11 cellular contexts compared by ENCODE assay signal in the genomic region with DNA sequence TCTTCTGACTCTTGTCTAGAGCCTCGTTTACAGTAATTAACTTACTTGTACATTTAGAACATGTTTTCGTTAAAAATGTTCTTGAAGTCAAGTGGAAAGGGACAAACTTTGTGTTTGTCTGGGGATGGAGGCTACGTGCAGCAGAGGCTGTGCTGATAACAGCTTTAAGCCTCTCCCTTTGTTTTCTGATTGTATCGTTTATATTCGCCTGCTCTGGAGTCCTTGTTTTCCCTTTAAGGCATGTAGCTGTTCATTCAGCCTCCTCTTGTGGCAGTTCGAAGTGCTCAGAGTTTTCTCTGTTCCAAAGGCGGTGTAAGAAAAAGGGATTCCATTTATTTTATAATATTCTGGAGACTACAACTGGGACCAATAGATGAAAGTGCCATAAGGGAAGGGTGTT. TPM values are rescaled to one million over a fixed set of nuclear protein-coding genes. Genes with fewer than 3 reads are reported as not detected.
DNase-seq lines count a peak whose midpoint lies in the region; ATAC-seq, FAIRE-seq and TF ChIP-seq lines count a peak whose summit lies in the region.
"Had no signal": no experiment of that assay in that cellular context is flagged by ENCODE, and none has a peak within 500 bp of the region (broad histone marks: within the 10 kb centered on the region; RNA-seq: fewer than 3 reads in every experiment).

No MANE protein-coding gene starts in this region.

- no peak overlapping the region for H3K27ac ChIP-seq in kidney (ENCODE audit: low read depth in 2 of 2, low read length in 2 of 2)
- H3K27ac ChIP-seq: gastroesophageal sphincter had no signal

- DNase-seq in stimulated activated naive CD8-positive, alpha-beta T cell treated with anti-CD3 and anti-CD28 coated beads, Interleukin-15, Interleukin-2, amounts not matched to agents 100 U/mL and 50 U/mL, for 24 hours: no peak
- no peak for DNase-seq in activated T-helper 1 cell treated with anti-CD3 and anti-CD28 coated beads, Interleukin-12 subunit alpha, Interleukin-12 subunit beta, Interleukin-2, Interleukin-4 antibody, amounts not matched to agents 30 ng/mL and 10 ng/mL and 1 ng/mL, durations not matched to agents 14 hours and 24 hours and 36 hours (ENCODE audit: low spot score)
- DNase-seq in kidney (no peak), mucosa of descending colon (no peak), germinal center (ENCODE audit: low spot score) (no peak)
- DNase-seq: activated CD4-positive, alpha-beta T cell treated with anti-CD3 and anti-CD28 coated beads, Interleukin-2, amount 50 U/mL, for 4 hours; NCI-H2171 had no signal

- TF ChIP-seq CTCF in kidney (IDR thresholded peaks at IDR 0.05; ENCODE audit: borderline replicate concordance, extremely low read depth, insufficient read depth): no peak
- TF ChIP-seq CTCF in mucosa of descending colon (IDR thresholded peaks at IDR 0.05): no peak

- peaks cover 33% of the 10 kb centered on the region for H3K4me1 Mint-ChIP-seq in stimulated activated naive CD8-positive, alpha-beta T cell treated with anti-CD3 and anti-CD28 coated beads, Interleukin-15, Interleukin-2, amounts not matched to agents 100 ng/mL and 50 ng/mL, for 24 hours (ENCODE audit: low read depth)
- peaks cover 31% of the 10 kb centered on the region for H3K4me1 Mint-ChIP-seq in activated T-helper 1 cell treated with anti-CD3 and anti-CD28 coated beads, Interleukin-12 subunit alpha, Interleukin-12 subunit beta, Interleukin-2, Interleukin-4 antibody, amounts not matched to agents 30 ng/mL and 10 ng/mL and 1 ng/mL, durations not matched to agents 14 hours and 24 hours and 36 hours (ENCODE audit: low read depth)

- peaks cover 0 to 2% of the 10 kb centered on the region in 2 donors for H3K4me1 ChIP-seq in kidney (ENCODE audit: control insufficient read depth in 1 of 2, insufficient read depth in 1 of 2, low read depth in 1 of 2, low read length in 2 of 2)
- H3K4me1 ChIP-seq in mucosa of descending colon (ENCODE audit: low read depth): peaks cover 21% of the 10 kb centered on the region

- no peak for FAIRE-seq in kidney (lab: Jason Lieb, UNC)

- intact Hi-C loops in activated T-helper 1 cell treated with anti-CD3 and anti-CD28 coated beads, Interleukin-12 subunit alpha, Interleukin-12 subunit beta, Interleukin-2, Interleukin-4 antibody, amounts not matched to agents 30 ng/mL and 10 ng/mL and 1 ng/mL, durations not matched to agents 14 hours and 24 hours and 36 hours (cut with micrococcal nuclease): loop anchor here (5.0 kb wide), 5 partner anchors 177 to 1092 kb away; partner anchors contain the start of genes ATOX1, GM2A and TCOF1
- intact Hi-C loops in kidney (cut with DNase I): no loop called here
- intact Hi-C loops in mucosa of descending colon (cut with DNase I, micrococcal nuclease): loop anchor here in 1 of 2 donors (10.0 kb wide), 2 partner anchors 56 to 206 kb away; no protein-coding TSS in a partner anchor

- peaks cover 5% of the 10 kb centered on the region for H3K27me3 Mint-ChIP-seq in stimulated activated naive CD8-positive, alpha-beta T cell treated with anti-CD3 and anti-CD28 coated beads, Interleukin-15, Interleukin-2, amounts not matched to agents 100 ng/mL and 50 ng/mL, for 24 hours
- peaks cover 15% of the 10 kb centered on the region for H3K27me3 Mint-ChIP-seq in activated T-helper 1 cell treated with anti-CD3 and anti-CD28 coated beads, Interleukin-12 subunit alpha, Interleukin-12 subunit beta, Interleukin-2, Interleukin-4 antibody, amounts not matched to agents 30 ng/mL and 10 ng/mL and 1 ng/mL, durations not matched to agents 14 hours and 24 hours and 36 hours (ENCODE audit: insufficient read depth)

- H3K36me3 Mint-ChIP-seq in stimulated activated naive CD8-positive, alpha-beta T cell treated with anti-CD3 and anti-CD28 coated beads, Interleukin-15, Interleukin-2, amounts not matched to agents 100 ng/mL and 50 ng/mL, for 24 hours (ENCODE audit: low read depth): no peaks in the 10 kb centered on the region
- no peaks in the 10 kb centered on the region for H3K36me3 Mint-ChIP-seq in activated T-helper 1 cell treated with anti-CD3 and anti-CD28 coated beads, Interleukin-12 subunit alpha, Interleukin-12 subunit beta, Interleukin-2, Interleukin-4 antibody, amounts not matched to agents 30 ng/mL and 10 ng/mL and 1 ng/mL, durations not matched to agents 14 hours and 24 hours and 36 hours (ENCODE audit: low read depth)

- ATAC-seq in stimulated activated naive CD8-positive, alpha-beta T cell treated with anti-CD3 and anti-CD28 coated beads, Interleukin-15, Interleukin-2, amounts not matched to agents 100 U/mL and 50 U/mL, for 24 hours: no peak
- ATAC-seq in mucosa of descending colon: no peak
- no peak for ATAC-seq in HG02981 (IDR thresholded peaks at IDR 0.05; ENCODE audit: unreplicated experiment)
- ATAC-seq in HG03196 (IDR thresholded peaks at IDR 0.05; ENCODE audit: unreplicated experiment): no peak
- ATAC-seq: gastroesophageal sphincter had no signal

- no peaks in the 10 kb centered on the region for H3K9me3 Mint-ChIP-seq in stimulated activated naive CD8-positive, alpha-beta T cell treated with anti-CD3 and anti-CD28 coated beads, Interleukin-15, Interleukin-2, amounts not matched to agents 100 ng/mL and 50 ng/mL, for 24 hours
- no peaks in the 10 kb centered on the region for H3K9me3 Mint-ChIP-seq in activated T-helper 1 cell treated with anti-CD3 and anti-CD28 coated beads, Interleukin-12 subunit alpha, Interleukin-12 subunit beta, Interleukin-2, Interleukin-4 antibody, amounts not matched to agents 30 ng/mL and 10 ng/mL and 1 ng/mL, durations not matched to agents 14 hours and 24 hours and 36 hours

- peak overlapping the region; percentile 97 for H3K4me3 Mint-ChIP-seq in stimulated activated naive CD8-positive, alpha-beta T cell treated with anti-CD3 and anti-CD28 coated beads, Interleukin-15, Interleukin-2, amounts not matched to agents 100 ng/mL and 50 ng/mL, for 24 hours
- peak overlapping the region; percentile 98 for H3K4me3 Mint-ChIP-seq in activated T-helper 1 cell treated with anti-CD3 and anti-CD28 coated beads, Interleukin-12 subunit alpha, Interleukin-12 subunit beta, Interleukin-2, Interleukin-4 antibody, amounts not matched to agents 30 ng/mL and 10 ng/mL and 1 ng/mL, durations not matched to agents 14 hours and 24 hours and 36 hours

- H3K9ac ChIP-seq in kidney (ENCODE audit: low read length in 2 of 2): no peak overlapping the region

- no peak overlapping the region for H3K27ac Mint-ChIP-seq in stimulated activated naive CD8-positive, alpha-beta T cell treated with anti-CD3 and anti-CD28 coated beads, Interleukin-15, Interleukin-2, amounts not matched to agents 100 ng/mL and 50 ng/mL, for 24 hours
- H3K27ac Mint-ChIP-seq in activated T-helper 1 cell treated with anti-CD3 and anti-CD28 coated beads, Interleukin-12 subunit alpha, Interleukin-12 subunit beta, Interleukin-2, Interleukin-4 antibody, amounts not matched to agents 30 ng/mL and 10 ng/mL and 1 ng/mL, durations not matched to agents 14 hours and 24 hours and 36 hours: no peak overlapping the region

- H3K4me3 ChIP-seq in kidney (ENCODE audit: low read length in 2 of 2): peak overlapping the region; percentile 3 to 94
- H3K4me3 ChIP-seq in mucosa of descending colon: no peak overlapping the region

- no peaks in the 10 kb centered on the region for H3K36me3 ChIP-seq in kidney (ENCODE audit: control insufficient read depth in 1 of 2, insufficient read depth in 2 of 2, low read length in 2 of 2)
- H3K36me3 ChIP-seq in mucosa of descending colon (ENCODE audit: low read depth): no peaks in the 10 kb centered on the region
- H3K36me3 ChIP-seq: gastroesophageal sphincter had no signal

- H3K9me3 ChIP-seq in kidney (ENCODE audit: control insufficient read depth in 1 of 2, low read length in 2 of 2) (no peaks in the 10 kb centered on the region), mucosa of descending colon (no peaks in the 10 kb centered on the region)
- H3K9me3 ChIP-seq: gastroesophageal sphincter had no signal

RNA-seq across cellular contexts. Expression of gene SLC36A1, which starts 1.9 kb away (rescaled TPM):
- total RNA-seq in activated T-helper 1 cell treated with anti-CD3 and anti-CD28 coated beads, Interleukin-12 subunit alpha, Interleukin-12 subunit beta, Interleukin-2, Interleukin-4 antibody, amounts not matched to agents 30 ng/mL and 10 ng/mL and 1 ng/mL, durations not matched to agents 14 hours and 24 hours and 36 hours: 5.8 and 7.9 TPM in 2 replicates
- total RNA-seq in kidney: 11.0 TPM
- polyA plus RNA-seq in kidney (ENCODE audit: insufficient read depth, low read depth, low replicate concordance): 4.1 TPM
- total RNA-seq in mucosa of descending colon: 100 to 1,000 TPM in 1 of 3 donors, 10 to 100 TPM in 2; 38.1 to 105 (median 55.2) TPM
